Comparison of ENCODE assay signal across 8 cellular contexts in the genomic region with DNA sequence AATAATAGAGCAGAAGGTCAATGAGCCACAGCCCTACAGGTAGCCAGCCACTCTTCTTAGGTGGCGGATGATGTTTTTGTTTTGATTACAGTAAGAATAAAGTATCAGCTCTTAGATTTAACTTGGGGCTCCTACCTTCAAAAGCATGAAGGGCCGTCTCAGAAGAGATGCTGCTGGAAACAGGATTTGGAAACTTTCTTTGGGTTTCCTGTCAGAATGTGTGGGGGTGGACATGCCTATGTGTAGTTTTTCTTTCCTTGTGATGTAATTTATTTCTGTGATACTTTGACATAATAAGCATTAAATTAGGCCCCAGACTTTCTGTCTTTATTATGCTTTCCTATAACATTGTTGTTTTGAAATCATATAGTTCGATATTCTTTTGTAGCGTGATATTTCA. TPM values are rescaled to one million over a fixed set of nuclear protein-coding genes. Genes with fewer than 3 reads are reported as not detected.
DNase-seq lines count a peak whose midpoint lies in the region; ATAC-seq and TF ChIP-seq lines count a peak whose summit lies in the region.

No MANE protein-coding gene starts in this region.

- DNase-seq in BJ (ENCODE audit: low read depth), result no peak
- peak; percentile 24 for DNase-seq in MCF 10A (ENCODE audit: unreplicated experiment)
- DNase-seq in naive thymus-derived CD4-positive, alpha-beta T cell, result peak in 6 of 9 donors; percentile 27 to 70 (median 34)
- DNase-seq in NCI-H524 treated with DMSO at 0.1 percent for 48 hours (lab: John Stamatoyannopoulos, UW), result no peak
- DNase-seq in omental fat pad (ENCODE audit: low spot score), result no peak

- H3K36me3 ChIP-seq in BJ (ENCODE audit: control insufficient read depth, insufficient read depth, low read length), result no peaks in the 10 kb centered on the region
- H3K36me3 ChIP-seq in KOPT-K1 (ENCODE audit: insufficient read depth, low read length), result no peaks in the 10 kb centered on the region
- H3K36me3 ChIP-seq in naive thymus-derived CD4-positive, alpha-beta T cell (ENCODE audit: control insufficient read depth in 2 of 3, insufficient read depth in 3 of 3, low read length in 3 of 3), result no peaks in the 10 kb centered on the region

- peaks cover 33% of the 10 kb centered on the region for H3K4me1 Mint-ChIP-seq in MCF 10A (ENCODE audit: insufficient read depth, unreplicated experiment)
- peaks cover 54 to 84% (median 77%) of the 10 kb centered on the region in 7 donors for H3K4me1 Mint-ChIP-seq in naive thymus-derived CD4-positive, alpha-beta T cell

- peaks cover 7% of the 10 kb centered on the region for H3K36me3 Mint-ChIP-seq in MCF 10A (ENCODE audit: insufficient read depth, unreplicated experiment)
- peaks cover 0 to 31% (median 3%) of the 10 kb centered on the region in 5 donors for H3K36me3 Mint-ChIP-seq in naive thymus-derived CD4-positive, alpha-beta T cell

- POLR2A ChIA-PET in BJ (lab: Charles Lee) (interaction anchor here (0.6 kb wide), 1 partner anchor 24 kb away, joined by 3 read pairs; no protein-coding TSS in a partner anchor), MCF 10A (lab: Yijun Ruan, JAX) (interaction anchor here (0.6 to 4.1 kb wide), 8 partner anchors 8 to 1281 kb away, joined by 3 to 43 read pairs (median 6); a partner anchor contains a TSS)
- POLR2A ChIA-PET in naive thymus-derived CD4-positive, alpha-beta T cell (lab: Charles Lee), result interaction anchor here (0.6 to 12.2 kb wide), 11 partner anchors 10 to 113 kb away, joined by 3 to 173 read pairs (median 5); no protein-coding TSS in a partner anchor

- peak overlapping the region; percentile 94 for H3K4me3 Mint-ChIP-seq in MCF 10A (ENCODE audit: unreplicated experiment)
- H3K4me3 Mint-ChIP-seq in naive thymus-derived CD4-positive, alpha-beta T cell, result peak overlapping the region; percentile 93 to 99 (median 96)

- CTCF ChIA-PET in BJ (lab: Yijun Ruan, JAX) (interaction anchor here (1.9 to 3.9 kb wide), 2 partner anchors 15 to 113 kb away, joined by 6 to 18 read pairs; no protein-coding TSS in a partner anchor), MCF 10A (lab: Yijun Ruan, JAX) (interaction anchor here (0.6 to 3.8 kb wide), 3 partner anchors 28 to 113 kb away, joined by 3 to 19 read pairs (median 3); no protein-coding TSS in a partner anchor)
- CTCF ChIA-PET in naive thymus-derived CD4-positive, alpha-beta T cell (lab: Charles Lee), result interaction anchor here (1.1 kb wide), 1 partner anchor 37 kb away, joined by 4 read pairs; no protein-coding TSS in a partner anchor

- H3K9me3 Mint-ChIP-seq in MCF 10A (ENCODE audit: unreplicated experiment), result no peaks in the 10 kb centered on the region
- H3K9me3 Mint-ChIP-seq in naive thymus-derived CD4-positive, alpha-beta T cell, result peaks cover 0 to 2% (median 0%) of the 10 kb centered on the region in 11 donors

- no peaks in the 10 kb centered on the region for H3K27me3 ChIP-seq in BJ (ENCODE audit: control insufficient read depth, insufficient read depth, low read length)
- no peaks in the 10 kb centered on the region for H3K27me3 ChIP-seq in naive thymus-derived CD4-positive, alpha-beta T cell (ENCODE audit: control insufficient read depth in 2 of 2, insufficient read depth in 2 of 2, low read length in 2 of 2)

- no peaks in the 10 kb centered on the region for H3K9me3 ChIP-seq in KOPT-K1 (ENCODE audit: insufficient read depth, low read length, poor library complexity, severe bottlenecking)
- no peaks in the 10 kb centered on the region for H3K9me3 ChIP-seq in naive thymus-derived CD4-positive, alpha-beta T cell (ENCODE audit: control insufficient read depth in 2 of 3, low read length in 3 of 3)

- no peaks in the 10 kb centered on the region for H3K27me3 Mint-ChIP-seq in MCF 10A (ENCODE audit: insufficient read depth, unreplicated experiment)
- no peaks in the 10 kb centered on the region for H3K27me3 Mint-ChIP-seq in naive thymus-derived CD4-positive, alpha-beta T cell

- BruUV-seq in MCF 10A (replicated peaks; lab: Mats Ljungman, UMichigan), result TSS peak; percentile 28

- peak overlapping the region; percentile 84 for H3K4me3 ChIP-seq in BJ (ENCODE audit: low read depth, low read length)
- H3K4me3 ChIP-seq in naive thymus-derived CD4-positive, alpha-beta T cell (ENCODE audit: low read length), result peak overlapping the region; percentile 75

- ATAC-seq in naive thymus-derived CD4-positive, alpha-beta T cell, result no peak
- ATAC-seq in HG02623 (IDR thresholded peaks at IDR 0.05; ENCODE audit: unreplicated experiment) (no peak), omental fat pad (ENCODE audit: low FRiP score) (no peak), HG02610 (IDR thresholded peaks at IDR 0.05; ENCODE audit: unreplicated experiment) (no peak)

- peaks cover 52 to 68% of the 10 kb centered on the region in 2 donors for H3K4me1 ChIP-seq in naive thymus-derived CD4-positive, alpha-beta T cell (ENCODE audit: control insufficient read depth in 2 of 2, insufficient read depth in 2 of 2, low read length in 2 of 2)

- H3K27ac ChIP-seq in KOPT-K1 (ENCODE audit: low read depth, low read length, poor library complexity, severe bottlenecking), result peak overlapping the region; percentile 70
- peak overlapping the region; percentile 91 for H3K27ac ChIP-seq in naive thymus-derived CD4-positive, alpha-beta T cell (ENCODE audit: low read depth, low read length)

- H3K27ac Mint-ChIP-seq in MCF 10A (ENCODE audit: low read depth, unreplicated experiment), result peak overlapping the region; percentile 74
- H3K27ac Mint-ChIP-seq in naive thymus-derived CD4-positive, alpha-beta T cell, result peak overlapping the region; percentile 86 to 98 (median 92)

- no peak for TF ChIP-seq CTCF in BJ (IDR thresholded peaks at IDR 0.05; ENCODE audit: insufficient read depth, low read depth, low read length)
- no peak for TF ChIP-seq CTCF in MCF 10A (IDR thresholded peaks at IDR 0.05; ENCODE audit: unreplicated experiment)
- no peak for TF ChIP-seq CTCF in omental fat pad (IDR thresholded peaks at IDR 0.05)

- intact Hi-C loops in MCF 10A (cut with micrococcal nuclease), result loop anchor here (2.0 kb wide), 2 partner anchors 16 to 28 kb away; no protein-coding TSS in a partner anchor
- intact Hi-C loops in naive thymus-derived CD4-positive, alpha-beta T cell (cut with micrococcal nuclease), result loop anchor here (1.0 to 10.0 kb wide), 9 partner anchors 10 to 949 kb away; a partner anchor contains a TSS

RNA-seq across cellular contexts. Expression of a gene that starts 1.5 kb away (rescaled TPM):
- polyA plus RNA-seq in BJ (2011; rRNA removed), result 20.5 and 50.9 TPM in 2 replicates
- polyA minus RNA-seq in BJ (2011; rRNA and poly(A)+ RNA removed), result 9.3 and 9.7 TPM in 2 replicates
- total RNA-seq in MCF 10A (2022) (31.5 and 39.3 TPM in 2 replicates), omental fat pad (10 to 100 TPM; 49.3 to 82.6 (median 70.8) TPM)
- 100 to 1,000 TPM in 4 of 5 experiments, 10 to 100 TPM in 1; 89.8 to 183 (median 107) TPM for total RNA-seq in naive thymus-derived CD4-positive, alpha-beta T cell
- polyA plus RNA-seq in naive thymus-derived CD4-positive, alpha-beta T cell, result 10 to 100 TPM; 37.6 to 55.0 TPM

Comparison
In these comparisons a context has a peak if more than half of its experiments do, and no peak if none do; other contexts are left out.
1. DNase-seq: peak in MCF 10A (single experiment) and naive thymus-derived CD4-positive, alpha-beta T cell (6 of 9); none in BJ (single experiment), NCI-H524 treated with DMSO at 0.1 percent for 48 hours (single experiment) and omental fat pad (single experiment).